ENCODE assay signal across 12 cellular contexts in the genomic region with DNA sequence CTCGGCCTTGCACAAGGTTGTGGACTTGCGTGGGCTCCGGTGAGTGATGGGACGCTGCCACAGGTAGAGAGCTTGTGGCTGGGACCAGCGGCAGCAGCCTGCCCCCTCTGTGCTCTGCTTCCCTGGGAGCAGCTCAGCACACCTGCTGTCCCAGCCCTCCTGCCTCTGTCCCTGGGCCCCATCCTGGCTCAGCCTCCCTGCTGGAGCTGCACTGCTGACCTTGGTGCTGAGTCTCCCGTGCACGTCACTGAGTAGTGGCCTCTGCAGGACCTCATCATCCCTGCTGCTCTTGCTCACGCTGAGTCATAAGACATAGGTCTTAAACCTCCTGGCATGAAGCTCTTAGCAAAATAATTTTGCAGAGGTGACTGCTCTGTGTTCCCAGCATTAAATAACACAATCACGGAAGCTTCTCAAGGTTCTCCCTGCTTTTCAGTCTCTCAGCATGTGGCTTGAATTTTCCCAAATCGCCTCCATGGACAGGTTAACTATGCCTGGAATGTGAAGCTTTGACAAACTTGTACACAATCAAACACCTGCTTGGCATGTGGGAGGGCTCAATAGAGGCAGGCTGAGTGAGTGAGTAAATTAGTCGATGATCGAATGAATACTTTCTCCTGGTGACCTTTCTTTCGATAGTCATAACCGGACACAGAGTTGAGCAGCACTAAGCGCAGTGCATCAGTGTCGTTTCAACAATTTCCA.
DNase-seq lines count a peak whose midpoint lies in the region; ATAC-seq and TF ChIP-seq lines count a peak whose summit lies in the region.
"Had no signal": no experiment of that assay in that cellular context is flagged by ENCODE, and none has a peak within 500 bp of the region (broad histone marks: within the 10 kb centered on the region; RNA-seq: fewer than 3 reads in every experiment).

No MANE protein-coding gene starts in this region.

- DNase-seq in Caki2 (ENCODE audit: low read depth) (peak; percentile 61), NCI-H460 (ENCODE audit: extremely low read depth, low read depth) (peak; percentile 8), endothelial cell (ENCODE audit: low spot score) (peak; percentile 18), mesenchymal stem cell (peak; percentile 8), inferior parietal cortex (ENCODE audit: extremely low spot score) (no peak)
- DNase-seq in activated naive CD4-positive, alpha-beta T cell treated with anti-CD3 and anti-CD28 coated beads, Interleukin-2, amount 10 ng/mL, durations not matched to agents 7 days and 5 days: no peak
- DNase-seq: BE2C had no signal

- H3K4me2 ChIP-seq in mesenchymal stem cell (ENCODE audit: low read length, poor library complexity, severe bottlenecking): no peak overlapping the region

- peaks cover 7% of the 10 kb centered on the region for H3K4me1 ChIP-seq in mesenchymal stem cell (ENCODE audit: control insufficient read depth, insufficient read depth, low read depth, low read length)
- H3K4me1 ChIP-seq: BE2C had no signal

- no peak overlapping the region for H2BK5ac ChIP-seq in mesenchymal stem cell (ENCODE audit: low read depth, low read length, poor library complexity, severe bottlenecking)

- no peaks in the 10 kb centered on the region for H3K27me3 Mint-ChIP-seq in endothelial cell (ENCODE audit: unreplicated experiment)
- H3K27me3 Mint-ChIP-seq in activated naive CD4-positive, alpha-beta T cell treated with anti-CD3 and anti-CD28 coated beads, Interleukin-2, amount 10 ng/mL, durations not matched to agents 7 days and 5 days: no peaks in the 10 kb centered on the region

- no peaks in the 10 kb centered on the region for H3K9me3 Mint-ChIP-seq in endothelial cell (ENCODE audit: unreplicated experiment)
- no peaks in the 10 kb centered on the region for H3K9me3 Mint-ChIP-seq in activated naive CD4-positive, alpha-beta T cell treated with anti-CD3 and anti-CD28 coated beads, Interleukin-2, amount 10 ng/mL, durations not matched to agents 7 days and 5 days
- H3K9me3 Mint-ChIP-seq: type B pancreatic cell had no signal

- H2AK5ac ChIP-seq in mesenchymal stem cell (ENCODE audit: low read length, severe bottlenecking): no peak overlapping the region

- no peak overlapping the region for H3K9ac ChIP-seq in mesenchymal stem cell (ENCODE audit: low read length)

- CTCF ChIA-PET in activated naive CD4-positive, alpha-beta T cell treated with anti-CD3 and anti-CD28 coated beads, Interleukin-2, amount 10 ng/mL, durations not matched to agents 7 days and 5 days (lab: Charles Lee): no interaction called here

- no peak overlapping the region for H3K14ac ChIP-seq in mesenchymal stem cell (ENCODE audit: low read length in 2 of 2)

- no peak for ATAC-seq in HG03045 (IDR thresholded peaks at IDR 0.05; ENCODE audit: unreplicated experiment)
- no peak for ATAC-seq in HG03025 (IDR thresholded peaks at IDR 0.05; ENCODE audit: low FRiP score, unreplicated experiment)
- ATAC-seq: K562, Panc1 had no signal

- no peak overlapping the region for H3K4me3 ChIP-seq in mesenchymal stem cell (ENCODE audit: insufficient read depth in 1 of 2, low read depth in 1 of 2, low read length in 2 of 2)
- H3K4me3 ChIP-seq: K562 had no signal

- no peaks in the 10 kb centered on the region for H3K4me1 Mint-ChIP-seq in endothelial cell (ENCODE audit: unreplicated experiment)
- H3K4me1 Mint-ChIP-seq in activated naive CD4-positive, alpha-beta T cell treated with anti-CD3 and anti-CD28 coated beads, Interleukin-2, amount 10 ng/mL, durations not matched to agents 7 days and 5 days: no peaks in the 10 kb centered on the region

- H2BK12ac ChIP-seq in mesenchymal stem cell (ENCODE audit: low read length in 2 of 2): no peak overlapping the region

- H3K27ac Mint-ChIP-seq in endothelial cell (ENCODE audit: unreplicated experiment): no peak overlapping the region
- H3K27ac Mint-ChIP-seq in activated naive CD4-positive, alpha-beta T cell treated with anti-CD3 and anti-CD28 coated beads, Interleukin-2, amount 10 ng/mL, durations not matched to agents 7 days and 5 days: no peak overlapping the region
- H3K27ac Mint-ChIP-seq: type B pancreatic cell had no signal

- H3K9me3 ChIP-seq in mesenchymal stem cell (ENCODE audit: control insufficient read depth, low read length): no peaks in the 10 kb centered on the region
- H3K9me3 ChIP-seq: BE2C had no signal

- H4K91ac ChIP-seq in mesenchymal stem cell (ENCODE audit: low read length): no peak overlapping the region

- peaks cover 13 to 24% of the 10 kb centered on the region in 2 experiments for H3K27me3 ChIP-seq in mesenchymal stem cell (ENCODE audit: control insufficient read depth in 1 of 2, insufficient read depth in 1 of 2, low read length in 2 of 2)
- H3K27me3 ChIP-seq: BE2C had no signal

- H4K8ac ChIP-seq in mesenchymal stem cell (ENCODE audit: low read length): no peak overlapping the region

- in situ Hi-C loops in Caki2 (cut with HindIII; ENCODE audit: low pct_unique_long_range_greater_than_20kb, low sequenced_read_pairs): no loop called here

- H3K36me3 Mint-ChIP-seq in endothelial cell (ENCODE audit: low read depth, unreplicated experiment): no peaks in the 10 kb centered on the region
- no peaks in the 10 kb centered on the region for H3K36me3 Mint-ChIP-seq in activated naive CD4-positive, alpha-beta T cell treated with anti-CD3 and anti-CD28 coated beads, Interleukin-2, amount 10 ng/mL, durations not matched to agents 7 days and 5 days
- H3K36me3 Mint-ChIP-seq: type B pancreatic cell had no signal

- no peak overlapping the region for H3K27ac ChIP-seq in mesenchymal stem cell (ENCODE audit: low read length, poor library complexity, severe bottlenecking)

- no peak overlapping the region for H2BK120ac ChIP-seq in mesenchymal stem cell (ENCODE audit: low read depth, low read length)

- no peak for TF ChIP-seq CTCF in endothelial cell (IDR thresholded peaks at IDR 0.05; ENCODE audit: unreplicated experiment)

- H3K18ac ChIP-seq in mesenchymal stem cell (ENCODE audit: low read depth in 1 of 2, low read length in 2 of 2): no peak overlapping the region

- H3K4ac ChIP-seq in mesenchymal stem cell (ENCODE audit: low read depth in 1 of 2, low read length in 2 of 2): no peak overlapping the region

- H3K36me3 ChIP-seq in mesenchymal stem cell (ENCODE audit: control insufficient read depth in 1 of 2, insufficient read depth in 2 of 2, low read depth in 1 of 2, low read length in 2 of 2): no peaks in the 10 kb centered on the region
- H3K36me3 ChIP-seq: BE2C had no signal

- WGBS in mesenchymal stem cell: 75% methylated on average over 16 of the region's 16 CpGs

- H3K23ac ChIP-seq in mesenchymal stem cell (ENCODE audit: low read length in 2 of 2): no peak overlapping the region

- H3K4me3 Mint-ChIP-seq in endothelial cell (ENCODE audit: unreplicated experiment): no peak overlapping the region
- H3K4me3 Mint-ChIP-seq in activated naive CD4-positive, alpha-beta T cell treated with anti-CD3 and anti-CD28 coated beads, Interleukin-2, amount 10 ng/mL, durations not matched to agents 7 days and 5 days: no peak overlapping the region
- H3K4me3 Mint-ChIP-seq: type B pancreatic cell had no signal

- no peak overlapping the region for H2AFZ ChIP-seq in mesenchymal stem cell (ENCODE audit: low read depth, low read length)

- no peak overlapping the region for H2BK15ac ChIP-seq in mesenchymal stem cell (ENCODE audit: low read depth, poor library complexity, severe bottlenecking)

- no peaks in the 10 kb centered on the region for H3K79me1 ChIP-seq in mesenchymal stem cell (replicated peaks; ENCODE audit: low read length, poor library complexity, severe bottlenecking)

Comparison
In these comparisons a context has a peak if more than half of its experiments do, and no peak if none do; other contexts are left out.
1. DNase-seq: peak in Caki2 (single experiment), NCI-H460 (single experiment), endothelial cell (single experiment) and mesenchymal stem cell (single experiment); none in inferior parietal cortex (single experiment) and activated naive CD4-positive, alpha-beta T cell treated with anti-CD3 and anti-CD28 coated beads, Interleukin-2, amount 10 ng/mL, durations not matched to agents 7 days and 5 days (single experiment).